ENCODE assay signal across 13 cellular contexts in the genomic region with DNA sequence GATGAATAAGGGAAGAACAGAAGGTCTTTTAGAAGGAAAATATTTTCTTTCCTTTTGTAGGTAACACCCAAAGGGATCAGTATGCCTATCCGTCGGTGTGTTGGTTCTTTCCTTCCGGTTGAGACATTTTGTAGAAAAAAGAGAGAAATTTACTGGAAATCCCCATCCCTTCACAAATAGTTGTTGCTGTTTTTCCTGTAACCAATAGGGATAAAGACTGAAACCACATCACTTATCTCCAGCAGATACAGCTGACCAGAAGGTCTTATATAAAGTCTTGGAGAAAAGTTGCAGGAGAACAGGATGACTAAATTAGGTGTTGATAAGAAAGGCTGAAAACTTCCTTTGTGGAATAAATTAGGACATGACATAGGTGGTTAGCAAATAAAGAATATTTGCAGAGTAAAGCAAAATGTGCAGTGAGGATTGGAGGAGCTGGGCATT. TPM values are rescaled to one million over a fixed set of nuclear protein-coding genes. Genes with fewer than 3 reads are reported as not detected.
A peak's percentile ranks its signal among the peaks of the same experiment; 100 is the strongest.
DNase-seq lines count a peak whose midpoint lies in the region; ATAC-seq and TF ChIP-seq lines count a peak whose summit lies in the region.
"Had no signal": no experiment of that assay in that cellular context is flagged by ENCODE, and none has a peak within 500 bp of the region (broad histone marks: within the 10 kb centered on the region; RNA-seq: fewer than 3 reads in every experiment).

No MANE protein-coding gene starts in this region.

- no peaks in the 10 kb centered on the region for H3K9me3 ChIP-seq in body of pancreas
- H3K9me3 ChIP-seq: transverse colon had no signal

- H3K4me1 Mint-ChIP-seq in central memory CD8-positive, alpha-beta T cell: peaks cover 12% of the 10 kb centered on the region
- peaks cover 44 to 72% (median 62%) of the 10 kb centered on the region in 3 donors for H3K4me1 Mint-ChIP-seq in naive B cell

- H3K36me3 Mint-ChIP-seq in central memory CD8-positive, alpha-beta T cell (ENCODE audit: insufficient read depth): no peaks in the 10 kb centered on the region
- H3K36me3 Mint-ChIP-seq in naive B cell: peaks cover 4 to 17% of the 10 kb centered on the region in 2 donors

- H3K4me3 ChIP-seq in body of pancreas: no peak overlapping the region
- H3K4me3 ChIP-seq: skin epidermis, transverse colon had no signal

- H3K9me3 Mint-ChIP-seq in central memory CD8-positive, alpha-beta T cell: no peaks in the 10 kb centered on the region
- peaks cover 0 to 21% (median 5%) of the 10 kb centered on the region in 7 donors for H3K9me3 Mint-ChIP-seq in naive B cell

- TF ChIP-seq POLR2A in body of pancreas (IDR thresholded peaks at IDR 0.05): no peak

- DNase-seq in DMS114 treated with DMSO at 0.1 percent for 48 hours (lab: John Stamatoyannopoulos, UW; ENCODE audit: unreplicated experiment) (peak; percentile 52), naive B cell (peak; percentile 48), NCI-H2107 treated with DMSO at 0.1 percent for 48 hours (lab: John Stamatoyannopoulos, UW; ENCODE audit: unreplicated experiment) (no peak), body of pancreas (no peak)
- DNase-seq in central memory CD8-positive, alpha-beta T cell (ENCODE audit: low spot score in 2 of 2): no peak
- DNase-seq: activated CD4-positive, CD25-positive, alpha-beta regulatory T cell; central memory CD4-positive, alpha-beta T cell; NCI-H526; transverse colon had no signal

- no peaks in the 10 kb centered on the region for H3K27me3 ChIP-seq in body of pancreas
- H3K27me3 ChIP-seq: transverse colon had no signal

- TF ChIP-seq CTCF in body of pancreas (IDR thresholded peaks at IDR 0.05): no peak

- no peak overlapping the region for H3K4me3 Mint-ChIP-seq in central memory CD8-positive, alpha-beta T cell
- peak overlapping the region; percentile 66 to 90 (median 80) for H3K4me3 Mint-ChIP-seq in naive B cell

- H3K27ac Mint-ChIP-seq in central memory CD8-positive, alpha-beta T cell (ENCODE audit: low read depth): peak overlapping the region; percentile 10
- peak overlapping the region in 4 of 6 donors; percentile 98 to 100 (median 99) for H3K27ac Mint-ChIP-seq in naive B cell

- intact Hi-C loops in body of pancreas (cut with DNase I): no loop called here

- no peak overlapping the region for H3K27ac ChIP-seq in body of pancreas
- H3K27ac ChIP-seq: transverse colon had no signal

- H3K36me3 ChIP-seq in body of pancreas (replicated peaks in 1 of 2; ENCODE audit: insufficient read depth in 1 of 2, low read depth in 2 of 2): no peaks in the 10 kb centered on the region
- H3K36me3 ChIP-seq: transverse colon had no signal

- no peaks in the 10 kb centered on the region for H3K27me3 Mint-ChIP-seq in central memory CD8-positive, alpha-beta T cell
- H3K27me3 Mint-ChIP-seq in naive B cell: no peaks in the 10 kb centered on the region

- ATAC-seq in HG03354 (IDR thresholded peaks at IDR 0.05; ENCODE audit: poor library complexity, severe bottlenecking, unreplicated experiment) (peak; percentile 47), naive B cell (ENCODE audit: low read depth in 2 of 2) (peak; percentile 68 to 71), GM19324 (IDR thresholded peaks at IDR 0.05; ENCODE audit: low FRiP score, unreplicated experiment) (no peak), GM21717 (IDR thresholded peaks at IDR 0.05; ENCODE audit: unreplicated experiment) (no peak), body of pancreas (no peak)
- peak; percentile 38 for ATAC-seq in central memory CD8-positive, alpha-beta T cell (replicated peaks; ENCODE audit: extremely low read depth, poor library complexity, severe bottlenecking)

- no peaks in the 10 kb centered on the region for H3K4me1 ChIP-seq in body of pancreas
- H3K4me1 ChIP-seq: transverse colon had no signal

- 0 to 3% methylated on average over 3 of the region's 3 CpGs for WGBS in body of pancreas, 2 donors

RNA-seq across cellular contexts. Expression of gene HLA-DRB1, which starts 14.8 kb away (rescaled TPM):
- 1,000 to 10,000 TPM; 2,451 to 5,170 (median 4,939) TPM for polyA plus RNA-seq in naive B cell (ENCODE audit: low read depth in 6 of 6)
- total RNA-seq in body of pancreas: 10 to 100 TPM; 20.5 to 30.3 TPM

RNA-seq across cellular contexts. Expression of gene HLA-DQA1, which starts 32.8 kb away (rescaled TPM):
- 1,000 to 10,000 TPM in 2 of 6 donors, 100 to 1,000 TPM in 4; 309 to 1,253 (median 783) TPM for polyA plus RNA-seq in naive B cell (ENCODE audit: low read depth in 6 of 6)
- 10 to 100 TPM in 1 of 2 donors, under 1 TPM in 1; 0.99 to 10.4 TPM for total RNA-seq in body of pancreas

Comparison
In these comparisons a context has a peak if more than half of its experiments do, and no peak if none do; other contexts are left out.
1. DNase-seq: peak in DMS114 treated with DMSO at 0.1 percent for 48 hours (single experiment) and naive B cell (single experiment); none in central memory CD8-positive, alpha-beta T cell (0 of 2), NCI-H2107 treated with DMSO at 0.1 percent for 48 hours (single experiment) and body of pancreas (0 of 4).
2. ATAC-seq: peak in HG03354 (single experiment), central memory CD8-positive, alpha-beta T cell (single experiment) and naive B cell (2 of 2); none in GM19324 (single experiment), GM21717 (single experiment) and body of pancreas (single experiment).